ENCODE assay signal across 16 cellular contexts in genomic region chr17:69142473-69142802, GRCh38. TPM values are rescaled to one million over a fixed set of nuclear protein-coding genes. Genes with fewer than 3 reads are reported as not detected.
DNase-seq lines count a peak whose midpoint lies in the region; FAIRE-seq and TF ChIP-seq lines count a peak whose summit lies in the region.
"Had no signal": no experiment of that assay in that cellular context is flagged by ENCODE, and none has a peak within 500 bp of the region (broad histone marks: within the 10 kb centered on the region; RNA-seq: fewer than 3 reads in every experiment).

No MANE protein-coding gene starts in this region.

- no peaks in the 10 kb centered on the region for H3K36me3 ChIP-seq in small intestine (ENCODE audit: control insufficient read depth in 2 of 2, insufficient read depth in 2 of 2, low read length in 2 of 2)
- H3K36me3 ChIP-seq: MG63, SJSA1 had no signal

- H3K4me1 ChIP-seq in small intestine (ENCODE audit: control insufficient read depth in 2 of 2, insufficient read depth in 1 of 2, low read depth in 1 of 2, low read length in 1 of 2) = no peaks in the 10 kb centered on the region
- H3K4me1 ChIP-seq: SJSA1 had no signal

- H3K27ac ChIP-seq in small intestine (ENCODE audit: low read depth in 1 of 2, low read length in 1 of 2) = no peak overlapping the region
- H3K27ac ChIP-seq: SJSA1 had no signal

- peak; percentile 24 for DNase-seq in GM03348 (ENCODE audit: low spot score)
- peak; percentile 79 for DNase-seq in choroid plexus epithelial cell (ENCODE audit: low read depth)
- DNase-seq in iris pigment epithelial cell (ENCODE audit: low read depth) = peak; percentile 83
- DNase-seq in small intestine = peak; percentile 8
- DNase-seq in stimulated activated naive CD4-positive, alpha-beta T cell (lab: John Stamatoyannopoulos, UW) = no peak
- no peak for DNase-seq in ecto neural progenitor cell (ENCODE audit: low spot score)
- no peak for DNase-seq in NCI-H510A (lab: John Stamatoyannopoulos, UW)
- no peak for DNase-seq in NCI-H1436 (lab: John Stamatoyannopoulos, UW)
- DNase-seq: activated B cell treated with CpG ODN at 0.5 μM for 24 hours; CD4-positive, alpha-beta T cell; naive B cell; NCI-H526 treated with DMSO at 0.1 percent for 48 hours; stimulated activated naive CD4-positive, alpha-beta T cell treated with Interleukin-2 at 50 U/mL for 16 hours had no signal

- no peak for FAIRE-seq in small intestine (lab: Jason Lieb, UNC)
- FAIRE-seq: GM19239 had no signal

- H3K9me3 ChIP-seq in small intestine (ENCODE audit: control insufficient read depth, low read depth) = no peaks in the 10 kb centered on the region
- H3K9me3 ChIP-seq: MG63, SJSA1 had no signal

- no peaks in the 10 kb centered on the region for H3K27me3 ChIP-seq in small intestine (ENCODE audit: control insufficient read depth in 2 of 2, insufficient read depth in 2 of 2, low read length in 2 of 2)
- H3K27me3 ChIP-seq: MG63, SJSA1 had no signal

- TF ChIP-seq CTCF in choroid plexus epithelial cell (conservative IDR thresholded peaks at IDR 0.05; ENCODE audit: low read depth, low read length) = no peak

- peak overlapping the region; percentile 45 for H3K4me3 ChIP-seq in choroid plexus epithelial cell (ENCODE audit: low read depth, low read length)
- H3K4me3 ChIP-seq in small intestine (ENCODE audit: low read depth in 1 of 2, low read length in 2 of 2) = no peak overlapping the region
- H3K4me3 ChIP-seq: SJSA1 had no signal

- WGBS in small intestine, 3 donors = 39 to 49% (median 43%) methylated on average over 2 of the region's 2 CpGs

RNA-seq across cellular contexts. Expression of gene ABCA6, which starts 0.7 kb away (rescaled TPM):
- 1 to 10 TPM in 2 of 3 donors, under 1 TPM in 1; 0.89 to 6.5 (median 3.2) TPM for polyA plus RNA-seq in small intestine

Comparison
In these comparisons a context has a peak if more than half of its experiments do, and no peak if none do; other contexts are left out.
1. DNase-seq: peak in GM03348 (single experiment), choroid plexus epithelial cell (single experiment), iris pigment epithelial cell (single experiment) and small intestine (single experiment); none in stimulated activated naive CD4-positive, alpha-beta T cell (0 of 6), ecto neural progenitor cell (single experiment), NCI-H510A (single experiment) and NCI-H1436 (single experiment).